23 cellular contexts compared by ENCODE assay signal in genomic region chr12:3622732-3623690, GRCh38.
A peak's percentile ranks its signal among the peaks of the same experiment; 100 is the strongest.
DNase-seq lines count a peak whose midpoint lies in the region; ATAC-seq, FAIRE-seq and TF ChIP-seq lines count a peak whose summit lies in the region.
"Had no signal": no experiment of that assay in that cellular context is flagged by ENCODE, and none has a peak within 500 bp of the region (broad histone marks: within the 10 kb centered on the region; RNA-seq: fewer than 3 reads in every experiment).

No MANE protein-coding gene starts in this region.

- H3K27me3 Mint-ChIP-seq in activated T-helper 2 cell treated with anti-CD3 and anti-CD28 coated beads, Interferon-gamma antibody, Interleukin-2, Interleukin-4, amounts not matched to agents 10 μg/mL and 5 μg/mL and 100 μg/mL, durations not matched to agents 14 hours and 24 hours and 36 hours (ENCODE audit: low read depth): no peaks in the 10 kb centered on the region
- H3K27me3 Mint-ChIP-seq: central memory CD8-positive, alpha-beta T cell had no signal

- peaks cover 18% of the 10 kb centered on the region for H3K4me1 Mint-ChIP-seq in activated T-helper 2 cell treated with anti-CD3 and anti-CD28 coated beads, Interferon-gamma antibody, Interleukin-2, Interleukin-4, amounts not matched to agents 10 μg/mL and 5 μg/mL and 100 μg/mL, durations not matched to agents 14 hours and 24 hours and 36 hours (ENCODE audit: low read depth)
- H3K4me1 Mint-ChIP-seq: central memory CD8-positive, alpha-beta T cell had no signal

- FAIRE-seq in GM12891 (lab: Jason Lieb, UNC): peak; percentile 72
- FAIRE-seq: pancreas had no signal

- ATAC-seq in HG03039 (IDR thresholded peaks at IDR 0.05; ENCODE audit: unreplicated experiment) (no peak), left cardiac atrium (no peak), HG02885 (IDR thresholded peaks at IDR 0.05; ENCODE audit: poor library complexity, unreplicated experiment) (no peak)
- ATAC-seq: mucosa of descending colon, pancreas had no signal

- H3K36me3 Mint-ChIP-seq in activated T-helper 2 cell treated with anti-CD3 and anti-CD28 coated beads, Interferon-gamma antibody, Interleukin-2, Interleukin-4, amounts not matched to agents 10 μg/mL and 5 μg/mL and 100 μg/mL, durations not matched to agents 14 hours and 24 hours and 36 hours (ENCODE audit: low read depth): peaks cover 40% of the 10 kb centered on the region

- TF ChIP-seq POLR2A in GM12891 (IDR thresholded peaks at IDR 0.05; ENCODE audit: low read depth, low read length): no peak

- H3K27ac Mint-ChIP-seq in activated T-helper 2 cell treated with anti-CD3 and anti-CD28 coated beads, Interferon-gamma antibody, Interleukin-2, Interleukin-4, amounts not matched to agents 10 μg/mL and 5 μg/mL and 100 μg/mL, durations not matched to agents 14 hours and 24 hours and 36 hours: peak overlapping the region; percentile 69

- H3K9me3 Mint-ChIP-seq in activated T-helper 2 cell treated with anti-CD3 and anti-CD28 coated beads, Interferon-gamma antibody, Interleukin-2, Interleukin-4, amounts not matched to agents 10 μg/mL and 5 μg/mL and 100 μg/mL, durations not matched to agents 14 hours and 24 hours and 36 hours: no peaks in the 10 kb centered on the region
- H3K9me3 Mint-ChIP-seq: central memory CD8-positive, alpha-beta T cell had no signal

- peak; percentile 32 for DNase-seq in GM12891 (ENCODE audit: insufficient read length, low spot score)
- peak; percentile 69 for DNase-seq in MV-4-11 (lab: John Stamatoyannopoulos, UW)
- no peak for DNase-seq in activated T-helper 2 cell treated with anti-CD3 and anti-CD28 coated beads, Interferon-gamma antibody, Interleukin-2, Interleukin-4, amounts not matched to agents 10 μg/mL and 5 μg/mL and 100 μg/mL, durations not matched to agents 14 hours and 24 hours and 36 hours (ENCODE audit: low spot score)
- DNase-seq in posterior vena cava (ENCODE audit: low spot score): peak; percentile 24
- DNase-seq in left cardiac atrium: no peak
- no peak for DNase-seq in glomerular visceral epithelial cell (ENCODE audit: extremely low spot score)
- DNase-seq: activated CD4-positive, alpha-beta T cell treated with anti-CD3 and anti-CD28 coated beads, Interleukin-2, amount 50 U/mL, for 4 hours; effector memory CD4-positive, alpha-beta T cell; GDM1; IMR-90; kidney glomerular epithelial cell; mucosa of descending colon; NCI-H1105; NCI-H446; NK-92 treated with Interleukin-12 subunit alpha and Interleukin-12 subunit beta, amount 100 ng/mL, for 24 hours; SJCRH30; stimulated activated CD4-positive, alpha-beta T cell treated with anti-CD3 and anti-CD28 coated beads, Interleukin-4, amount 100 ng/mL, for 24 hours; stimulated activated CD8-positive, alpha-beta memory T cell treated with anti-CD3 and anti-CD28 coated beads, Interleukin-4, amount 100 ng/mL, for 48 hours; T1000 had no signal

- no peak overlapping the region for H3K4me3 Mint-ChIP-seq in activated T-helper 2 cell treated with anti-CD3 and anti-CD28 coated beads, Interferon-gamma antibody, Interleukin-2, Interleukin-4, amounts not matched to agents 10 μg/mL and 5 μg/mL and 100 μg/mL, durations not matched to agents 14 hours and 24 hours and 36 hours (ENCODE audit: low read depth)
- H3K4me3 Mint-ChIP-seq: central memory CD8-positive, alpha-beta T cell had no signal

- intact Hi-C loops in activated T-helper 2 cell treated with anti-CD3 and anti-CD28 coated beads, Interferon-gamma antibody, Interleukin-2, Interleukin-4, amounts not matched to agents 10 μg/mL and 5 μg/mL and 100 μg/mL, durations not matched to agents 14 hours and 24 hours and 36 hours (cut with micrococcal nuclease): no loop called here
- intact Hi-C loops in posterior vena cava (cut with DNase I) (no loop called here), left cardiac atrium (cut with DNase I) (no loop called here)

TF ChIP-seq in GM12891, 5 proteins besides CTCF, POLR2A, EP300 and RAD21:
- TF ChIP-seq TAF1 (IDR thresholded peaks at IDR 0.05; ENCODE audit: low read depth, low read length) (no peak), SPI1 (IDR thresholded peaks at IDR 0.05; ENCODE audit: low read depth, low read length) (peak; percentile 97), POLR2AphosphoS5 (IDR thresholded peaks at IDR 0.05; ENCODE audit: low read depth, low read length) (no peak)

Comparison
In these comparisons a context has a peak if more than half of its experiments do, and no peak if none do; other contexts are left out.
1. DNase-seq: peak in GM12891 (single experiment), MV-4-11 (single experiment) and posterior vena cava (single experiment); none in activated T-helper 2 cell treated with anti-CD3 and anti-CD28 coated beads, Interferon-gamma antibody, Interleukin-2, Interleukin-4, amounts not matched to agents 10 μg/mL and 5 μg/mL and 100 μg/mL, durations not matched to agents 14 hours and 24 hours and 36 hours (single experiment), left cardiac atrium (single experiment) and glomerular visceral epithelial cell (single experiment).